8 cellular contexts compared by ENCODE assay signal in the genomic region with DNA sequence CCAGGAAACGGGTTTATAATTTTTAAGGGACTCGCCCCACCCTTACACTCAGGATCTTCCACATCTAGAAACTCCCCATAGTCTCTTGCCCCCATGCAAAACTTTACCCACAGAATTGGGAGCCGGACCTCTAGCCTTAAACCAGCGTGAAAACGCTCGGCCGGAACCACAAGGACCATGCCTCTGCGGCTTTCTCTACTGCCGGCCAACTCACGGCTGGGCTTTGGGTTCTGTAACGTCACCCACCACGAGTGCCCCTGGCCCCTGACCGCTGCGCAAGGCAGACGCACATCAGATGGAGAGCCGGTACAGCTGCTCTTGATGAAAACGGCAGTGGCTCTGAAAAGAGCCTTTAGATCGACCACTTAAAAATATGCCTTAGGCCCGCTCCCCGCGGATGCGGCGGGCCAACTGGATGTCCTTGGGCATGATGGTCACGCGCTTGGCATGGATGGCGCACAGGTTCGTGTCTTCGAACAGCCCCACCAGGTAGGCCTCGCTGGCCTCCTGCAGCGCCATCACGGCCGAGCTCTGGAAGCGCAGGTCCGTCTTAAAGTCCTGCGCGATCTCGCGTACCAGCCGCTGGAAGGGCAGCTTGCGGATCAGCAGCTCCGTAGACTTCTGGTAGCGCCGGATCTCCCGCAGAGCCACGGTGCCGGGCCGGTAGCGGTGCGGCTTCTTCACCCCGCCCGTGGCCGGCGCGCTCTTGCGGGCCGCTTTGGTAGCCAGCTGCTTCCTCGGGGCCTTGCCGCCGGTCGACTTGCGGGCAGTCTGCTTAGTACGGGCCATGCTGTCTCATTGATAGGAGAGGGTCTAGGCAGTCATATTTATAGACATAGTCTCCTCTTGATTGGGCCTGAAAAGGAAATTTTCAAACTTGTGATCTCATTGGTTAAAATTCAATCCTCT. TPM values are rescaled to one million over a fixed set of nuclear protein-coding genes. Genes with fewer than 3 reads are reported as not detected.
A peak's percentile ranks its signal among the peaks of the same experiment; 100 is the strongest.
DNase-seq lines count a peak whose midpoint lies in the region; ATAC-seq and TF ChIP-seq lines count a peak whose summit lies in the region.
"Not testable (repeated sequence)": the region's sequence is repeated elsewhere in the genome, so short reads cannot be mapped to it uniquely, and the experiment has no call there.

No MANE protein-coding gene starts in this region.

- peak; percentile 75 to 79 for TF ChIP-seq POLR2A in sigmoid colon (IDR thresholded peaks at IDR 0.05)

- ATAC-seq in GM18909 (IDR thresholded peaks at IDR 0.05; ENCODE audit: poor library complexity, unreplicated experiment) (peak; percentile 32), HG03571 (IDR thresholded peaks at IDR 0.05; ENCODE audit: unreplicated experiment) (peak; percentile 29)
- peak; percentile 24 for ATAC-seq in central memory CD8-positive, alpha-beta T cell (replicated peaks; ENCODE audit: extremely low read depth, poor library complexity, severe bottlenecking)

- H3K9me3 Mint-ChIP-seq in central memory CD8-positive, alpha-beta T cell: not testable (repeated sequence)

- not testable (repeated sequence) for TF ChIP-seq EP300 in sigmoid colon (IDR thresholded peaks at IDR 0.05)

- WGBS in sigmoid colon, 2 donors: 2 to 5% methylated on average over 56 of the region's 62 CpGs

- H3K36me3 Mint-ChIP-seq in central memory CD8-positive, alpha-beta T cell (ENCODE audit: insufficient read depth): peaks cover 14% of the 10 kb centered on the region

- DNase-seq in A172 (ENCODE audit: low spot score): peak; percentile 83
- peak; percentile 79 for DNase-seq in NCI-H69 (lab: John Stamatoyannopoulos, UW)
- peak; percentile 62 for DNase-seq in activated CD4-positive, CD25-positive, alpha-beta regulatory T cell treated with anti-CD3 and anti-CD28 coated beads, Interleukin-2, amount 50 U/mL, for 72 hours
- DNase-seq in central memory CD8-positive, alpha-beta T cell (ENCODE audit: low spot score in 2 of 2): peak; percentile 48 to 70
- DNase-seq in iris pigment epithelial cell (ENCODE audit: low read depth): peak; percentile 69
- DNase-seq in sigmoid colon: peak; percentile 82

- not testable (repeated sequence) for H3K36me3 ChIP-seq in sigmoid colon

- H3K4me1 ChIP-seq in sigmoid colon: not testable (repeated sequence)

- H3K27me3 ChIP-seq in sigmoid colon: not testable (repeated sequence)

- not testable (repeated sequence) for H3K27me3 Mint-ChIP-seq in central memory CD8-positive, alpha-beta T cell

- H3K4me3 ChIP-seq in sigmoid colon: peak overlapping the region; percentile 33 to 57 (median 54)

- not testable (repeated sequence) for H3K4me1 Mint-ChIP-seq in central memory CD8-positive, alpha-beta T cell

- TF ChIP-seq CTCF in sigmoid colon (IDR thresholded peaks at IDR 0.05): not testable (repeated sequence)

- peak overlapping the region; percentile 89 to 91 (median 90) for H3K27ac ChIP-seq in sigmoid colon

- peak overlapping the region; percentile 84 for H3K4me3 Mint-ChIP-seq in central memory CD8-positive, alpha-beta T cell

- intact Hi-C loops in sigmoid colon (cut with DNase I): not testable (repeated sequence)

- peak overlapping the region; percentile 89 for H3K27ac Mint-ChIP-seq in central memory CD8-positive, alpha-beta T cell (ENCODE audit: low read depth)

- not testable (repeated sequence) for H3K9me3 ChIP-seq in sigmoid colon

RNA-seq across cellular contexts. Expression of a gene that starts 30.7 kb away (rescaled TPM):
- not detected in 2 replicates for total RNA-seq in A172 (2014; rRNA removed; shearing (Covaris generic))
- total RNA-seq in sigmoid colon: 1 to 10 TPM in 2 of 4 donors, under 1 TPM in 2; 0.55 to 5.8 (median 2.1) TPM
- polyA plus RNA-seq in sigmoid colon: 10 to 100 TPM in 1 of 3 donors, 1 to 10 TPM in 2; 6.0 to 12.0 (median 7.9) TPM

Comparison
In these comparisons a context has a peak if more than half of its experiments do, and no peak if none do; other contexts are left out.
1. Peak in every context shown above with its lines: DNase-seq, ATAC-seq, H3K4me3 ChIP-seq and H3K27ac ChIP-seq.